Comparison of ENCODE assay signal across 1 cellular context in genomic region chr7:28364082-28364481, GRCh38.
TF ChIP-seq lines count a peak whose summit lies in the region.

No MANE protein-coding gene starts in this region.

TF ChIP-seq in H1, 55 proteins besides CTCF, POLR2A, EP300 and RAD21:
- TF ChIP-seq ZNF274 (IDR thresholded peaks at IDR 0.05; ENCODE audit: borderline replicate concordance, extremely low read depth, low read length): no peak
- no peak for TF ChIP-seq TCF12 (IDR thresholded peaks at IDR 0.05; ENCODE audit: low read depth, low read length)
- TF ChIP-seq NRF1 (IDR thresholded peaks at IDR 0.05; ENCODE audit: low read depth, low read length): no peak
- TF ChIP-seq RBBP5 (IDR thresholded peaks at IDR 0.05; ENCODE audit: borderline replicate concordance, low read depth, low read length): no peak
- TF ChIP-seq ASH2L (IDR thresholded peaks at IDR 0.05; ENCODE audit: low read length): no peak
- no peak for TF ChIP-seq KDM5A (IDR thresholded peaks at IDR 0.05; ENCODE audit: low read length)
- no peak for TF ChIP-seq CHD7 (IDR thresholded peaks at IDR 0.05; ENCODE audit: insufficient replicate concordance, low read length)
- TF ChIP-seq JUN (IDR thresholded peaks at IDR 0.05; ENCODE audit: low read depth, low read length): no peak
- no peak for TF ChIP-seq EGR1 (IDR thresholded peaks at IDR 0.05; ENCODE audit: borderline replicate concordance, low read depth, low read length)
- no peak for TF ChIP-seq SIN3A (conservative IDR thresholded peaks at IDR 0.05 in 1 of 2, IDR thresholded peaks at IDR 0.05 in 1 of 2; ENCODE audit: low read depth in 1 of 2, low read length in 2 of 2)
- TF ChIP-seq BACH1 (IDR thresholded peaks at IDR 0.05; ENCODE audit: low read length): no peak
- TF ChIP-seq, protein P1, sequence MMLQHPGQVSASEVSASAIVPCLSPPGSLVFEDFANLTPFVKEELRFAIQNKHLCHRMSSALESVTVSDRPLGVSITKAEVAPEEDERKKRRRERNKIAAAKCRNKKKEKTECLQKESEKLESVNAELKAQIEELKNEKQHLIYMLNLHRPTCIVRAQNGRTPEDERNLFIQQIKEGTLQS (IDR thresholded peaks at IDR 0.05; ENCODE audit: insufficient read depth, low read depth, low read length): no peak
- TF ChIP-seq KDM1A (IDR thresholded peaks at IDR 0.05; ENCODE audit: borderline replicate concordance, low read length): no peak
- no peak for TF ChIP-seq KDM4A (IDR thresholded peaks at IDR 0.05; ENCODE audit: low read depth, low read length, severe bottlenecking)
- no peak for TF ChIP-seq BCL11A (IDR thresholded peaks at IDR 0.05; ENCODE audit: low read depth in 2 of 2, low read length in 2 of 2)
- TF ChIP-seq SP4 (IDR thresholded peaks at IDR 0.05; ENCODE audit: low read length): no peak
- TF ChIP-seq TAF7 (optimal IDR thresholded peaks at IDR 0.05; ENCODE audit: borderline replicate concordance, low read depth, low read length): no peak
